13 cellular contexts compared by ENCODE assay signal in the genomic region with DNA sequence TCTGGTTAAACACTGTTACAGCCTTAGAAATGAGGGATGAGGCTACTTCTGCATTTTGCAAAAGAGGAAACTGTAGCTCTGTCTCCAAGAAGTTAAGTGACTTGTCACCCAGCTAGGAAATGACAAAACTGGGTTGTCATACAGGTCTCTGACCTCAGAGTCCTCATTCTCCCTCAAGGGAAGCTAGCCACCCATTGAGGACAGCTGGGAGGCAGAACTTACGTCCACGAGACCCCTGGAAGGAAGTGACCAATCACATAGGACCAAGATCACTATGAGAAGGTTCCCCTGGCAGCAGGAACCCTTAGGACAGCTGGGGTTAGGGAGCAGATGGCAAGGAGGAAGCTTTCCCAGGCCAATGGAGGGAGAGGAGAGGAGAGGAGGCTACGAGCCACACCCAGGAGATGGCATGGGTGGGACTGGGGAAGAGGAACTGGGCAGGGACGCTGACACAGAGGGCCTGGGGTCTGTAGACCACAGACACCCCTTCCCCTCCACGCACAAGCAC. TPM values are rescaled to one million over a fixed set of nuclear protein-coding genes. Genes with fewer than 3 reads are reported as not detected.
A peak's percentile ranks its signal among the peaks of the same experiment; 100 is the strongest.
DNase-seq lines count a peak whose midpoint lies in the region; ATAC-seq and TF ChIP-seq lines count a peak whose summit lies in the region.
"Had no signal": no experiment of that assay in that cellular context is flagged by ENCODE, and none has a peak within 500 bp of the region (broad histone marks: within the 10 kb centered on the region; RNA-seq: fewer than 3 reads in every experiment).

No MANE protein-coding gene starts in this region.

- no peaks in the 10 kb centered on the region for H3K9me3 Mint-ChIP-seq in dendritic cell treated with granulocyte-macrophage colony-stimulating factor and Interleukin-4, amounts not matched to agents 40 ng/mL and 50 ng/mL, for 4 days
- no peaks in the 10 kb centered on the region for H3K9me3 Mint-ChIP-seq in endothelial cell (ENCODE audit: unreplicated experiment)

- H3K9me3 ChIP-seq in mucosa of rectum (ENCODE audit: control insufficient read depth in 2 of 2, low read length in 2 of 2) (no peaks in the 10 kb centered on the region), tibial artery (no peaks in the 10 kb centered on the region)
- H3K9me3 ChIP-seq: SJSA1 had no signal

- H3K4me3 Mint-ChIP-seq in dendritic cell treated with granulocyte-macrophage colony-stimulating factor and Interleukin-4, amounts not matched to agents 40 ng/mL and 50 ng/mL, for 4 days = peak overlapping the region; percentile 65
- no peak overlapping the region for H3K4me3 Mint-ChIP-seq in endothelial cell (ENCODE audit: unreplicated experiment)
- H3K4me3 Mint-ChIP-seq: activated naive CD8-positive, alpha-beta T cell had no signal

- no peak for TF ChIP-seq CTCF in tibial artery (IDR thresholded peaks at IDR 0.05)
- no peak for TF ChIP-seq CTCF in endothelial cell (IDR thresholded peaks at IDR 0.05; ENCODE audit: unreplicated experiment)

- peaks cover 98% of the 10 kb centered on the region for H3K36me3 Mint-ChIP-seq in dendritic cell treated with granulocyte-macrophage colony-stimulating factor and Interleukin-4, amounts not matched to agents 40 ng/mL and 50 ng/mL, for 4 days (ENCODE audit: low read depth)
- H3K36me3 Mint-ChIP-seq in endothelial cell (ENCODE audit: low read depth, unreplicated experiment) = peaks cover 26% of the 10 kb centered on the region

- peak; percentile 92 for DNase-seq in NOMO-1 treated with DMSO at 0.1 percent for 48 hours (lab: John Stamatoyannopoulos, UW; ENCODE audit: unreplicated experiment)
- DNase-seq in tibial artery = peak; percentile 41 to 69
- DNase-seq in endothelial cell (ENCODE audit: low spot score) = no peak
- DNase-seq in ecto neural progenitor cell (ENCODE audit: low spot score) = no peak
- DNase-seq: NCI-H446 treated with DMSO at 0.1 percent for 48 hours; stimulated activated CD4-positive, alpha-beta T cell treated with anti-CD3 and anti-CD28 coated beads, Interleukin-15, amount 100 ng/mL, for 24 hours; stimulated activated naive CD4-positive, alpha-beta T cell had no signal

- H3K4me1 ChIP-seq in mucosa of rectum (ENCODE audit: control insufficient read depth in 2 of 2, insufficient read depth in 2 of 2, low read length in 2 of 2) (no peaks in the 10 kb centered on the region), tibial artery (no peaks in the 10 kb centered on the region)
- H3K4me1 ChIP-seq: SJSA1 had no signal

- H3K27ac ChIP-seq in mucosa of rectum (ENCODE audit: low read depth in 2 of 2, low read length in 2 of 2) (peak overlapping the region; percentile 28 to 58), tibial artery (no peak overlapping the region)
- H3K27ac ChIP-seq: SJSA1 had no signal

- no peak overlapping the region for H3K9ac ChIP-seq in mucosa of rectum (ENCODE audit: low read depth in 1 of 2, low read length in 2 of 2)

- intact Hi-C loops in dendritic cell treated with granulocyte-macrophage colony-stimulating factor and Interleukin-4, amounts not matched to agents 40 ng/mL and 50 ng/mL, for 4 days (cut with micrococcal nuclease) = loop anchor here (1.0 to 5.0 kb wide), 2 partner anchors 12 to 50 kb away; no protein-coding TSS in a partner anchor
- intact Hi-C loops in tibial artery (cut with DNase I; ENCODE audit: low total_unique reads) = no loop called here

- peaks cover 69 to 77% of the 10 kb centered on the region in 2 donors for H3K36me3 ChIP-seq in mucosa of rectum (ENCODE audit: control insufficient read depth in 2 of 2, insufficient read depth in 2 of 2, low read length in 2 of 2)
- H3K36me3 ChIP-seq in tibial artery = peaks cover 57 to 96% (median 93%) of the 10 kb centered on the region in 3 donors

- H3K27me3 ChIP-seq in mucosa of rectum (ENCODE audit: control insufficient read depth in 2 of 2, insufficient read depth in 2 of 2, low read length in 2 of 2) (no peaks in the 10 kb centered on the region), tibial artery (no peaks in the 10 kb centered on the region)
- H3K27me3 ChIP-seq: SJSA1 had no signal

- ATAC-seq in HG03135 (IDR thresholded peaks at IDR 0.05; ENCODE audit: unreplicated experiment) = no peak

- peak overlapping the region; percentile 96 for H3K27ac Mint-ChIP-seq in dendritic cell treated with granulocyte-macrophage colony-stimulating factor and Interleukin-4, amounts not matched to agents 40 ng/mL and 50 ng/mL, for 4 days
- H3K27ac Mint-ChIP-seq in endothelial cell (ENCODE audit: unreplicated experiment) = no peak overlapping the region
- H3K27ac Mint-ChIP-seq: activated naive CD8-positive, alpha-beta T cell had no signal

- no peaks in the 10 kb centered on the region for H3K27me3 Mint-ChIP-seq in dendritic cell treated with granulocyte-macrophage colony-stimulating factor and Interleukin-4, amounts not matched to agents 40 ng/mL and 50 ng/mL, for 4 days
- H3K27me3 Mint-ChIP-seq in endothelial cell (ENCODE audit: unreplicated experiment) = no peaks in the 10 kb centered on the region
- H3K27me3 Mint-ChIP-seq: activated naive CD8-positive, alpha-beta T cell had no signal

- no peak overlapping the region for H3K4me3 ChIP-seq in mucosa of rectum (ENCODE audit: low read length in 2 of 2)
- H3K4me3 ChIP-seq in tibial artery = no peak overlapping the region
- H3K4me3 ChIP-seq: SJSA1 had no signal

- H3K4me1 Mint-ChIP-seq in dendritic cell treated with granulocyte-macrophage colony-stimulating factor and Interleukin-4, amounts not matched to agents 40 ng/mL and 50 ng/mL, for 4 days (ENCODE audit: low read depth) = peaks cover 52% of the 10 kb centered on the region
- peaks cover 7% of the 10 kb centered on the region for H3K4me1 Mint-ChIP-seq in endothelial cell (ENCODE audit: unreplicated experiment)

RNA-seq across cellular contexts. Expression of a gene that starts 11.2 kb away (rescaled TPM):
- total RNA-seq in endothelial cell (ENCODE audit: unreplicated experiment) = 39.6 TPM

RNA-seq across cellular contexts. Expression of a gene that starts 41.7 kb away (rescaled TPM):
- total RNA-seq in endothelial cell (ENCODE audit: unreplicated experiment) = 1.6 TPM

RNA-seq across cellular contexts. Expression of a gene that starts 42.4 kb away (rescaled TPM):
- not detected for total RNA-seq in endothelial cell (ENCODE audit: unreplicated experiment)
- total RNA-seq: myocyte, SJSA1 had no signal

Comparison
In these comparisons a context has a peak if more than half of its experiments do, and no peak if none do; other contexts are left out.
1. DNase-seq: peak in NOMO-1 treated with DMSO at 0.1 percent for 48 hours (single experiment) and tibial artery (2 of 2); none in endothelial cell (single experiment) and ecto neural progenitor cell (single experiment).
2. H3K27ac ChIP-seq: peak in mucosa of rectum (2 of 2); none in tibial artery (0 of 2).